ENCODE assay signal across 9 cellular contexts in genomic region chr13:100673376-100673830, GRCh38. TPM values are rescaled to one million over a fixed set of nuclear protein-coding genes. Genes with fewer than 3 reads are reported as not detected.
DNase-seq lines count a peak whose midpoint lies in the region; ATAC-seq, FAIRE-seq and TF ChIP-seq lines count a peak whose summit lies in the region.
"Had no signal": no experiment of that assay in that cellular context is flagged by ENCODE, and none has a peak within 500 bp of the region (broad histone marks: within the 10 kb centered on the region; RNA-seq: fewer than 3 reads in every experiment).

No MANE protein-coding gene starts in this region.

- no peaks in the 10 kb centered on the region for H3K9me3 Mint-ChIP-seq in nephron

- H2AK5ac ChIP-seq in H1 (ENCODE audit: low read depth, low read length) = no peak overlapping the region

- no peak for TF ChIP-seq RAD21 in H1 (IDR thresholded peaks at IDR 0.05 in 1 of 2, conservative IDR thresholded peaks at IDR 0.05 in 1 of 2; ENCODE audit: low read depth in 2 of 2, low read length in 2 of 2)

- H3K4ac ChIP-seq in H1 (replicated peaks; ENCODE audit: insufficient read length, low read depth, low read length) = no peak overlapping the region

- DNase-seq in GM12864 (ENCODE audit: low read depth) = no peak
- no peak for DNase-seq in NT2/D1 (ENCODE audit: low read depth, low spot score)
- peak in 1 of 2 experiments; percentile 54 for DNase-seq in H1 (ENCODE audit: low read depth in 1 of 2, low spot score in 2 of 2)
- DNase-seq in NCI-H128 (lab: John Stamatoyannopoulos, UW; ENCODE audit: unreplicated experiment) = no peak
- no peak for DNase-seq in central memory CD4-positive, alpha-beta T cell
- DNase-seq in hepatic stellate cell (ENCODE audit: low spot score) = no peak

- 23% methylated on average over 13 of the region's 13 CpGs; no CpG with 5 or more reads in 1 of the 2 experiments for WGBS in H1 (ENCODE audit: extremely low coverage in 1 of 2, insufficient coverage in 1 of 2, insufficient read length in 1 of 2, insufficient replicate concordance in 2 of 2, low coverage in 1 of 2, low lambda C conversion rate in 2 of 2, missing lambda C conversion rate in 1 of 2), 2 experiments

- no peak overlapping the region for H4K8ac ChIP-seq in H1 (ENCODE audit: extremely low read depth, insufficient read depth, low read length)

- TF ChIP-seq POLR2A in H1 (IDR thresholded peaks at IDR 0.05; ENCODE audit: control extremely low read depth in 1 of 2, low read depth in 2 of 2, low read length in 2 of 2) = no peak

- H3K27me3 ChIP-seq in NT2/D1 (ENCODE audit: insufficient read depth, insufficient read length) (peaks cover 32% of the 10 kb centered on the region), H1 (replicated peaks in 1 of 4; ENCODE audit: control insufficient read depth in 3 of 4, extremely low read depth in 1 of 4, insufficient read depth in 3 of 4, low read length in 3 of 4) (peaks cover 0 to 9% (median 3%) of the 10 kb centered on the region in 4 experiments; a peak in 4 of 7 replicates)

- H2BK12ac ChIP-seq in H1 (ENCODE audit: low read depth, low read length) = no peak overlapping the region

- no peaks in the 10 kb centered on the region for H3K9me3 ChIP-seq in NT2/D1 (ENCODE audit: insufficient read depth, low read length)
- H3K9me3 ChIP-seq in H1 (ENCODE audit: insufficient read depth in 2 of 2, low read depth in 1 of 2, low read length in 1 of 2) = no peaks in the 10 kb centered on the region

- POLR2A ChIA-PET in H1 (lab: Charles Lee; ENCODE audit: partially characterized antibody) = interaction anchor here (1.5 to 1.9 kb wide), 2 partner anchors 10 to 85 kb away, joined by 3 to 4 read pairs; no protein-coding TSS in a partner anchor

- FAIRE-seq in H1 (lab: Jason Lieb, UNC) = no peak
- FAIRE-seq: TTC549 had no signal

- TF ChIP-seq EP300 in H1 (IDR thresholded peaks at IDR 0.05; ENCODE audit: borderline replicate concordance in 1 of 2, low read depth in 2 of 2, low read length in 2 of 2) = no peak

- no peak for ATAC-seq in GM21528 (IDR thresholded peaks at IDR 0.05; ENCODE audit: low FRiP score, unreplicated experiment)

- TF ChIP-seq CTCF in GM12864 (IDR thresholded peaks at IDR 0.05; ENCODE audit: low read depth, low read length, missing control alignments) (no peak), H1 (IDR thresholded peaks at IDR 0.05; ENCODE audit: control extremely low read depth in 1 of 3, insufficient read depth in 1 of 3, low read depth in 1 of 3, low read length in 3 of 3) (no peak), nephron (IDR thresholded peaks at IDR 0.05; ENCODE audit: unreplicated experiment in 3 of 3) (no peak)

- no peak overlapping the region for H2BK120ac ChIP-seq in H1 (replicated peaks; ENCODE audit: low read depth, low read length)

- H3K4me3 Mint-ChIP-seq in nephron = peak overlapping the region; percentile 91 to 98 (median 96)

- CTCF ChIA-PET in H1 (lab: Charles Lee; ENCODE audit: partially characterized antibody) = interaction anchor here (1.2 to 1.8 kb wide), 2 partner anchors 9 to 156 kb away, joined by 4 read pairs; no protein-coding TSS in a partner anchor

- no peak overlapping the region for H3K56ac ChIP-seq in H1 (replicated peaks; ENCODE audit: insufficient read length, low read depth, low read length)

- H3K4me1 Mint-ChIP-seq in nephron = peaks cover 30% of the 10 kb centered on the region

- peaks cover 5 to 6% of the 10 kb centered on the region in 2 experiments for H4K20me1 ChIP-seq in H1 (replicated peaks in 1 of 2; ENCODE audit: control insufficient read depth in 1 of 2, insufficient read depth in 2 of 2, low read length in 2 of 2)

- H3K79me1 ChIP-seq in H1 (ENCODE audit: low read depth, low read length) = peaks cover 6% of the 10 kb centered on the region; the same call in 1 of the 2 replicates

- no peak overlapping the region for H3K27ac ChIP-seq in H1 (ENCODE audit: low read depth, low read length)

- no peak overlapping the region for H2AFZ ChIP-seq in H1 (ENCODE audit: low read length)

- H3K9ac ChIP-seq in NT2/D1 (ENCODE audit: insufficient read length, low read depth) (peak overlapping the region; percentile 77), H1 (replicated peaks in 1 of 4; ENCODE audit: extremely low read depth in 1 of 4, low read depth in 3 of 4, low read length in 3 of 4) (peak overlapping the region in 1 of 4 experiments; percentile 50; a peak in 1 of 7 replicates)

- no peak overlapping the region for H4K91ac ChIP-seq in H1 (replicated peaks; ENCODE audit: insufficient read length, low read length)

- H3K79me2 ChIP-seq in H1 (ENCODE audit: control insufficient read depth in 1 of 2, insufficient read depth in 2 of 2, low read length in 2 of 2) = peaks cover 12 to 32% of the 10 kb centered on the region in 2 experiments

- no peaks in the 10 kb centered on the region for H3K36me3 ChIP-seq in NT2/D1 (ENCODE audit: insufficient read depth, insufficient read length, low read length)
- H3K36me3 ChIP-seq in H1 (ENCODE audit: control insufficient read depth in 2 of 4, insufficient read depth in 4 of 4, low read length in 3 of 4) = peaks cover 0 to 14% (median 10%) of the 10 kb centered on the region in 4 experiments; a peak in 6 of 8 replicates

- peaks cover 13% of the 10 kb centered on the region for H3K36me3 Mint-ChIP-seq in nephron (ENCODE audit: low read depth)

- peaks cover 14% of the 10 kb centered on the region for H3K23me2 ChIP-seq in H1 (ENCODE audit: low read depth, low read length)

- peak overlapping the region; percentile 69 for H3K4me3 ChIP-seq in GM12864 (ENCODE audit: low read depth, low read length)
- peak overlapping the region; percentile 56 for H3K4me3 ChIP-seq in NT2/D1 (ENCODE audit: insufficient read length, low read depth)
- peak overlapping the region; percentile 66 to 75 (median 70) for H3K4me3 ChIP-seq in H1 (ENCODE audit: extremely low read depth in 1 of 4, insufficient read depth in 2 of 4, low read depth in 3 of 4, low read length in 4 of 4)

- peaks cover 6% of the 10 kb centered on the region for H3K27me3 Mint-ChIP-seq in nephron (ENCODE audit: low read depth)

- no peak overlapping the region for H4K5ac ChIP-seq in H1 (ENCODE audit: insufficient read length, low read depth, low read length)

- H3K14ac ChIP-seq in H1 (ENCODE audit: insufficient read length) = no peak overlapping the region

- H3K4me1 ChIP-seq in NT2/D1 (ENCODE audit: insufficient read depth, insufficient read length) = peaks cover 4% of the 10 kb centered on the region
- peaks cover 2 to 10% (median 6%) of the 10 kb centered on the region in 4 experiments for H3K4me1 ChIP-seq in H1 (replicated peaks in 1 of 4; ENCODE audit: control insufficient read depth in 3 of 4, insufficient read depth in 4 of 4, low read length in 3 of 4)

- no peak overlapping the region for H2BK15ac ChIP-seq in H1 (ENCODE audit: low read length)

- no peak overlapping the region for H3K23ac ChIP-seq in H1 (ENCODE audit: insufficient read length)

- H2BK20ac ChIP-seq in H1 (ENCODE audit: low read length) = no peak overlapping the region

- no peak overlapping the region; the same call in 1 of the 2 replicates for H2BK5ac ChIP-seq in H1 (ENCODE audit: low read depth, low read length)

- 0 out of 2 replicates have a peak overlapping the region, but pooled peaks have one; percentile 32 for H3K18ac ChIP-seq in H1 (ENCODE audit: extremely low read depth, low read length)

- H3K27ac Mint-ChIP-seq in nephron = peak overlapping the region; percentile 87 to 97 (median 97)

- peak overlapping the region; percentile 74 to 100 for H3K4me2 ChIP-seq in H1 (ENCODE audit: insufficient read depth in 1 of 2, low read depth in 2 of 2, low read length in 2 of 2)

TF ChIP-seq in H1, 55 proteins besides CTCF, POLR2A, EP300 and RAD21:
- TF ChIP-seq ASH2L (IDR thresholded peaks at IDR 0.05; ENCODE audit: low read length) (peak; percentile 28), KDM1A (IDR thresholded peaks at IDR 0.05; ENCODE audit: borderline replicate concordance, low read length) (no peak)

RNA-seq across cellular contexts. Expression of gene TMTC4, which starts 1.2 kb away (rescaled TPM):
- total RNA-seq in H1 (2021; fragmentation: NEBNext Ultra II Directional; extraction: Animal tissue kit (Norgen Biotek cat#: 25700)) = 42.0 and 42.6 TPM in 2 replicates
- 26.3 and 31.4 TPM in 2 replicates for polyA plus RNA-seq in H1 (2011; rRNA removed)
- 33.8 TPM for polyA plus RNA-seq in H1 (2011; cell fraction: cytosol; rRNA removed)
- polyA plus RNA-seq in H1 (2011; cell fraction: nucleus; rRNA removed) = 86.9 TPM
- 28.7 to 34.2 TPM (median 31.4 TPM) in 4 replicates for polyA plus RNA-seq in H1 (2012, experiment 1 of 2)
- 10.3 TPM for polyA plus RNA-seq in H1 (2012, experiment 2 of 2)
- 34.2 TPM for polyA plus RNA-seq in H1 (2013, experiment 1 of 2)
- 35.9 TPM for polyA plus RNA-seq in H1 (2013, experiment 2 of 2)
- polyA minus RNA-seq in H1 (2011; rRNA and poly(A)+ RNA removed) = 41.0 and 43.9 TPM in 2 replicates
- 16.1 TPM for polyA minus RNA-seq in H1 (2011; cell fraction: cytosol; rRNA and poly(A)+ RNA removed)
- polyA minus RNA-seq in H1 (2011; cell fraction: nucleus; rRNA and poly(A)+ RNA removed) = 56.5 TPM
